ENCODE assay signal across 1 cellular context in the genomic region with DNA sequence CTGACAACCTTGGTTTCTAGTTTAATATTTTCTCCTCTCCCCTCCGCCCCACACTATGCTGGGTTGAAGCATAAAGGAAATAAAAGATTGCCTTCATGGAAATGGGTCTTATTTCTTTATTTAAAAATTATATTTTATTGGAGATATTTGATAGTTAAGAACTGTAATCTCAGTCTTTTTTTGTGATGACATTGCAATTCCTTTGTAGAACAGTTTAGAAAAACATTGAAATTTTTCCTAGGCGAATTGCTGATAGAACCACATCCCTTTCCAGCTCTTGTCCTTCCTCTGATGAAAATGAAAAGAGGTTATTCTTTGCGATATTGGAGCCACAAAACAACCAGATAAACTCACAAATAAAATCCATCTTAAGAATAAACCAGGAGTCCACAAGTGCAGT.
TF ChIP-seq lines count a peak whose summit lies in the region.

No MANE protein-coding gene starts in this region.

TF ChIP-seq in GM23338, 12 proteins besides CTCF, POLR2A, EP300 and RAD21 (continued from another document):
- no peak for TF ChIP-seq STAT1 (IDR thresholded peaks at IDR 0.05; ENCODE audit: unreplicated experiment)
- TF ChIP-seq, protein P1, sequence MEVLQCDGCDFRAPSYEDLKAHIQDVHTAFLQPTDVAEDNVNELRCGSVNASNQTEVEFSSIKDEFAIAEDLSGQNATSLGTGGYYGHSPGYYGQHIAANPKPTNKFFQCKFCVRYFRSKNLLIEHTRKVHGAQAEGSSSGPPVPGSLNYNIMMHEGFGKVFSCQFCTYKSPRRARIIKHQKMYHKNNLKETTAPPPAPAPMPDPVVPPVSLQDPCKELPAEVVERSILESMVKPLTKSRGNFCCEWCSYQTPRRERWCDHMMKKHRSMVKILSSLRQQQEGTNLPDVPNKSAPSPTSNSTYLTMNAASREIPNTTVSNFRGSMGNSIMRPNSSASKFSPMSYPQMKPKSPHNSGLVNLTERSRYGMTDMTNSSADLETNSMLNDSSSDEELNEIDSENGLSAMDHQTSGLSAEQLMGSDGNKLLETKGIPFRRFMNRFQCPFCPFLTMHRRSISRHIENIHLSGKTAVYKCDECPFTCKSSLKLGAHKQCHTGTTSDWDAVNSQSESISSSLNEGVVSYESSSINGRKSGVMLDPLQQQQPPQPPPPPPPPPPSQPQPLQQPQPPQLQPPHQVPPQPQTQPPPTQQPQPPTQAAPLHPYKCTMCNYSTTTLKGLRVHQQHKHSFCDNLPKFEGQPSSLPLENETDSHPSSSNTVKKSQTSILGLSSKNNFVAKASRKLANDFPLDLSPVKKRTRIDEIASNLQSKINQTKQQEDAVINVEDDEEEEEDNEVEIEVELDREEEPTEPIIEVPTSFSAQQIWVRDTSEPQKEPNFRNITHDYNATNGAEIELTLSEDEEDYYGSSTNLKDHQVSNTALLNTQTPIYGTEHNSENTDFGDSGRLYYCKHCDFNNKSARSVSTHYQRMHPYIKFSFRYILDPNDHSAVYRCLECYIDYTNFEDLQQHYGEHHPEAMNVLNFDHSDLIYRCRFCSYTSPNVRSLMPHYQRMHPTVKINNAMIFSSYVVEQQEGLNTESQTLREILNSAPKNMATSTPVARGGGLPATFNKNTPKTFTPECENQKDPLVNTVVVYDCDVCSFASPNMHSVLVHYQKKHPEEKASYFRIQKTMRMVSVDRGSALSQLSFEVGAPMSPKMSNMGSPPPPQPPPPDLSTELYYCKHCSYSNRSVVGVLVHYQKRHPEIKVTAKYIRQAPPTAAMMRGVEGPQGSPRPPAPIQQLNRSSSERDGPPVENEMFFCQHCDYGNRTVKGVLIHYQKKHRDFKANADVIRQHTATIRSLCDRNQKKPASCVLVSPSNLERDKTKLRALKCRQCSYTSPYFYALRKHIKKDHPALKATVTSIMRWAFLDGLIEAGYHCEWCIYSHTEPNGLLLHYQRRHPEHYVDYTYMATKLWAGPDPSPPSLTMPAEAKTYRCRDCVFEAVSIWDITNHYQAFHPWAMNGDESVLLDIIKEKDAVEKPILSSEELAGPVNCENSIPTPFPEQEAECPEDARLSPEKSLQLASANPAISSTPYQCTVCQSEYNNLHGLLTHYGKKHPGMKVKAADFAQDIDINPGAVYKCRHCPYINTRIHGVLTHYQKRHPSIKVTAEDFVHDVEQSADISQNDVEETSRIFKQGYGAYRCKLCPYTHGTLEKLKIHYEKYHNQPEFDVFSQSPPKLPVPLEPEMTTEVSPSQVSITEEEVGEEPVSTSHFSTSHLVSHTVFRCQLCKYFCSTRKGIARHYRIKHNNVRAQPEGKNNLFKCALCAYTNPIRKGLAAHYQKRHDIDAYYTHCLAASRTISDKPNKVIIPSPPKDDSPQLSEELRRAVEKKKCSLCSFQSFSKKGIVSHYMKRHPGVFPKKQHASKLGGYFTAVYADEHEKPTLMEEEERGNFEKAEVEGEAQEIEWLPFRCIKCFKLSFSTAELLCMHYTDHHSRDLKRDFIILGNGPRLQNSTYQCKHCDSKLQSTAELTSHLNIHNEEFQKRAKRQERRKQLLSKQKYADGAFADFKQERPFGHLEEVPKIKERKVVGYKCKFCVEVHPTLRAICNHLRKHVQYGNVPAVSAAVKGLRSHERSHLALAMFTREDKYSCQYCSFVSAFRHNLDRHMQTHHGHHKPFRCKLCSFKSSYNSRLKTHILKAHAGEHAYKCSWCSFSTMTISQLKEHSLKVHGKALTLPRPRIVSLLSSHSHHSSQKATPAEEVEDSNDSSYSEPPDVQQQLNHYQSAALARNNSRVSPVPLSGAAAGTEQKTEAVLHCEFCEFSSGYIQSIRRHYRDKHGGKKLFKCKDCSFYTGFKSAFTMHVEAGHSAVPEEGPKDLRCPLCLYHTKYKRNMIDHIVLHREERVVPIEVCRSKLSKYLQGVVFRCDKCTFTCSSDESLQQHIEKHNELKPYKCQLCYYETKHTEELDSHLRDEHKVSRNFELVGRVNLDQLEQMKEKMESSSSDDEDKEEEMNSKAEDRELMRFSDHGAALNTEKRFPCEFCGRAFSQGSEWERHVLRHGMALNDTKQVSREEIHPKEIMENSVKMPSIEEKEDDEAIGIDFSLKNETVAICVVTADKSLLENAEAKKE (CRISPR knock-in tag; IDR thresholded peaks at IDR 0.05) = no peak
